Comparison of ENCODE assay signal across 8 cellular contexts in genomic region chrX:138748480-138748879, GRCh38. TPM values are rescaled to one million over a fixed set of nuclear protein-coding genes. Genes with fewer than 3 reads are reported as not detected.
DNase-seq lines count a peak whose midpoint lies in the region; ATAC-seq, FAIRE-seq and TF ChIP-seq lines count a peak whose summit lies in the region.
"Had no signal": no experiment of that assay in that cellular context is flagged by ENCODE, and none has a peak within 500 bp of the region (broad histone marks: within the 10 kb centered on the region; RNA-seq: fewer than 3 reads in every experiment).

No MANE protein-coding gene starts in this region.

- no peak overlapping the region for H2AFZ ChIP-seq in MM.1S (ENCODE audit: low read length)

- H3K27me3 ChIP-seq in MM.1S (replicated peaks; ENCODE audit: insufficient read depth, low read length) (no peaks in the 10 kb centered on the region), colonic mucosa (no peaks in the 10 kb centered on the region), pancreas (peaks cover 0 to 5% (median 2%) of the 10 kb centered on the region in 4 donors)

- H3F3A ChIP-seq in MM.1S (ENCODE audit: insufficient read depth, low read length) = no peaks in the 10 kb centered on the region

- no peaks in the 10 kb centered on the region for H3K9me2 ChIP-seq in MM.1S (replicated peaks; ENCODE audit: insufficient read depth, low read length)

- H3K27ac ChIP-seq in MM.1S (ENCODE audit: low read length) = no peak overlapping the region
- no peak overlapping the region for H3K27ac ChIP-seq in colonic mucosa
- no peak overlapping the region for H3K27ac ChIP-seq in pancreas

- peak; percentile 88 for FAIRE-seq in pancreas (lab: Jason Lieb, UNC)

- TF ChIP-seq CTCF in GM12872 (IDR thresholded peaks at IDR 0.05; ENCODE audit: insufficient read depth, low read depth, low read length) = peak; percentile 37
- peak; percentile 56 for TF ChIP-seq CTCF in MM.1S (IDR thresholded peaks at IDR 0.05; ENCODE audit: low read length)
- peak; percentile 40 for TF ChIP-seq CTCF in colonic mucosa (IDR thresholded peaks at IDR 0.05)
- TF ChIP-seq CTCF in pancreas (IDR thresholded peaks at IDR 0.05) = peak; percentile 12 to 51 (median 38)

- no peaks in the 10 kb centered on the region for H3K79me2 ChIP-seq in MM.1S (ENCODE audit: low read length)

- H3K9me3 ChIP-seq in MM.1S (replicated peaks; ENCODE audit: insufficient read depth, low read length) (no peaks in the 10 kb centered on the region), colonic mucosa (no peaks in the 10 kb centered on the region), pancreas (no peaks in the 10 kb centered on the region)

- H3K9me3 Mint-ChIP-seq in activated CD4-positive, alpha-beta T cell treated with anti-CD3 and anti-CD28 coated beads, Interleukin-2, amount 10 ng/mL, durations not matched to agents 24 days and 14 days = no peaks in the 10 kb centered on the region

- no peak overlapping the region for H3K4me3 ChIP-seq in MM.1S (ENCODE audit: low read length)
- no peak overlapping the region for H3K4me3 ChIP-seq in colonic mucosa
- H3K4me3 ChIP-seq in pancreas = no peak overlapping the region

- H3K4me2 ChIP-seq in MM.1S (ENCODE audit: low read depth, low read length) = no peak overlapping the region

- H3K27me3 Mint-ChIP-seq in activated CD4-positive, alpha-beta T cell treated with anti-CD3 and anti-CD28 coated beads, Interleukin-2, amount 10 ng/mL, durations not matched to agents 24 days and 14 days = no peaks in the 10 kb centered on the region

- DNase-seq in MM.1S (peak; percentile 32), colonic mucosa (no peak), pancreas (no peak)
- DNase-seq in stimulated activated CD4-positive, alpha-beta T cell treated with anti-CD3 and anti-CD28 coated beads, Interleukin-2, amount 100 ng/mL, for 48 hours = no peak
- no peak for DNase-seq in activated CD4-positive, alpha-beta T cell treated with anti-CD3 and anti-CD28 coated beads, Interleukin-2, amount 10 ng/mL, durations not matched to agents 24 days and 14 days

- ATAC-seq in pancreas (peak in 1 of 4 donors; percentile 40), GM21515 (IDR thresholded peaks at IDR 0.05; ENCODE audit: unreplicated experiment) (no peak)

- WGBS in pancreas, 2 donors = 19 to 23% methylated on average over 3 of the region's 3 CpGs

- H3K4me1 ChIP-seq in MM.1S (ENCODE audit: low read length) (peaks cover 6% of the 10 kb centered on the region; the same call in 1 of the 2 replicates), colonic mucosa (no peaks in the 10 kb centered on the region), pancreas (no peaks in the 10 kb centered on the region)

- no peaks in the 10 kb centered on the region for H3K36me3 Mint-ChIP-seq in activated CD4-positive, alpha-beta T cell treated with anti-CD3 and anti-CD28 coated beads, Interleukin-2, amount 10 ng/mL, durations not matched to agents 24 days and 14 days (ENCODE audit: low read depth)

- intact Hi-C loops in colonic mucosa (cut with DNase I) (loop anchor here (5.0 kb wide), 1 partner anchor 621 kb away; no protein-coding TSS in a partner anchor), pancreas (cut with DNase I) (loop anchor here in 1 of 3 donors (10.0 kb wide), 1 partner anchor 554 kb away; no protein-coding TSS in a partner anchor)
- intact Hi-C loops in activated CD4-positive, alpha-beta T cell treated with anti-CD3 and anti-CD28 coated beads, Interleukin-2, amount 10 ng/mL, durations not matched to agents 24 days and 14 days (cut with micrococcal nuclease) = loop anchor here (5.0 kb wide), 2 partner anchors 556 to 621 kb away; no protein-coding TSS in a partner anchor

- H3K9ac ChIP-seq in MM.1S (ENCODE audit: low read length) = no peak overlapping the region
- no peak overlapping the region for H3K9ac ChIP-seq in colonic mucosa (ENCODE audit: low read depth in 2 of 2, low read length in 2 of 2)

- H3K36me3 ChIP-seq in MM.1S (replicated peaks; ENCODE audit: insufficient read depth, low read length) (no peaks in the 10 kb centered on the region), colonic mucosa (no peaks in the 10 kb centered on the region), pancreas (no peaks in the 10 kb centered on the region)

- H4K20me1 ChIP-seq in MM.1S (ENCODE audit: insufficient read depth, low read length) = no peaks in the 10 kb centered on the region

- H3K27ac Mint-ChIP-seq in activated CD4-positive, alpha-beta T cell treated with anti-CD3 and anti-CD28 coated beads, Interleukin-2, amount 10 ng/mL, durations not matched to agents 24 days and 14 days = no peak overlapping the region

- no peaks in the 10 kb centered on the region for H3K4me1 Mint-ChIP-seq in activated CD4-positive, alpha-beta T cell treated with anti-CD3 and anti-CD28 coated beads, Interleukin-2, amount 10 ng/mL, durations not matched to agents 24 days and 14 days

- no peak overlapping the region for H3K4me3 Mint-ChIP-seq in activated CD4-positive, alpha-beta T cell treated with anti-CD3 and anti-CD28 coated beads, Interleukin-2, amount 10 ng/mL, durations not matched to agents 24 days and 14 days

RNA-seq across cellular contexts. Expression of gene FGF13, which starts 37.0 kb away (rescaled TPM):
- total RNA-seq in colonic mucosa (1 to 10 TPM; 1.6 to 2.1 TPM), pancreas (1 to 10 TPM in 2 of 6 donors, under 1 TPM in 4; 0.35 to 2.4 (median 0.79) TPM)
- polyA plus RNA-seq in pancreas = 1 to 10 TPM in 1 of 2 donors, under 1 TPM in 1; 0.49 to 1.2 TPM
- total RNA-seq in activated CD4-positive, alpha-beta T cell treated with anti-CD3 and anti-CD28 coated beads, Interleukin-2, amount 10 ng/mL, durations not matched to agents 24 days and 14 days = not detected in 2 replicates
- total RNA-seq: T-helper 1 cell treated with Interleukin-12 subunit alpha and Interleukin-12 subunit beta and Interleukin-4 antibody, amounts not matched to agents 30 ng/mL and 1 ng/mL, for 36 hours had no signal
